In the genomic region with DNA sequence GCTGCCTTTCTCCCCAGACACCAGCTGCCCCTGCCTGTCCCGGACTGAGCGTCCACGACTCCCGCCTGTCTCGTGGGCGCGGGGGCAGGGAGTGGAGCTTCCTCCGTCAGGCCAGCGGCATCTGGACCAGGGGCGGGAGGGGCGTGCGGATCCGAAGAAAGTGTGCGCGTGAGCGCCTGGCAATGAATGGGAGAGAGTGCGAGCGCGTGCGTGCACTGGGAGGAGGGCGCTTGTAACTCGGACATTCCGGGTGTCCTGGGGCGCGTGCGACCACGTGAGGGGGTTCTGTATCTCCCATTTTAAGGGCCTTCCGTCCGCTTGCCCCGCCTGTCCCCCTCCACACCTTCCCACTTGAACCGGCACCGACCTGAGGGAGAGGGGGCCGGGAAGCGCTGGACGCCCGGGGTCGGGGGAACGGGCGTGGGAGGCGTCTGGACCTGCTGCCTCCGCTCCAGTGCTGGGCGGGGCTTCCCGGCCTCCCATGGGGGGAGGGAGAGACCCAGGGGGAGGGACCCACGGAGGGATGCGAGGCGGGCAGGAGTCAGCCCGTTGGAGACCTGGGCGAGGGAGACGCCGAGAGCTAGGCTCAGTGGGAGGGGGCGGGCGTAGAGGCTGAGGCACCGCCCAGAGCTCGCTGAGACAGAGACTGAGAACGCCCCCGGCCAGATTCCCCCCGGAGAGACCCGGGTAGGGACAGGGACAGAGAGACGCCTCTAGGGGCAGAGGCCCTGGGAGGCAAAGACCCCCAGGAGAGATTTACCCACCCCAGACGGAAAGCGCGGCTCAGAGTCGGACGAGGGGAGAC, we compare ENCODE assay signal across 8 cellular contexts. TPM values are rescaled to one million over a fixed set of nuclear protein-coding genes. Genes with fewer than 3 reads are reported as not detected.
DNase-seq lines count a peak whose midpoint lies in the region; ATAC-seq, FAIRE-seq and TF ChIP-seq lines count a peak whose summit lies in the region.

A gene with protein sequence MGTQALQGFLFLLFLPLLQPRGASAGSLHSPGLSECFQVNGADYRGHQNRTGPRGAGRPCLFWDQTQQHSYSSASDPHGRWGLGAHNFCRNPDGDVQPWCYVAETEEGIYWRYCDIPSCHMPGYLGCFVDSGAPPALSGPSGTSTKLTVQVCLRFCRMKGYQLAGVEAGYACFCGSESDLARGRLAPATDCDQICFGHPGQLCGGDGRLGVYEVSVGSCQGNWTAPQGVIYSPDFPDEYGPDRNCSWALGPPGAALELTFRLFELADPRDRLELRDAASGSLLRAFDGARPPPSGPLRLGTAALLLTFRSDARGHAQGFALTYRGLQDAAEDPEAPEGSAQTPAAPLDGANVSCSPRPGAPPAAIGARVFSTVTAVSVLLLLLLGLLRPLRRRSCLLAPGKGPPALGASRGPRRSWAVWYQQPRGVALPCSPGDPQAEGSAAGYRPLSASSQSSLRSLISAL (plus strand): TSS at position 665 of the 805 bp plus-strand sequence. CDS start 246 bp downstream, outside the sequence.

- peaks cover 6% of the 10 kb centered on the region for H3K4me1 ChIP-seq in HEK293 (ENCODE audit: control insufficient read depth, insufficient read depth, low read length)
- peaks cover 8 to 77% of the 10 kb centered on the region in 2 experiments for H3K4me1 ChIP-seq in K562 (replicated peaks in 1 of 2; ENCODE audit: control insufficient read depth in 2 of 2, insufficient read depth in 2 of 2, low read length in 2 of 2)
- peaks cover 19 to 23% of the 10 kb centered on the region in 2 donors for H3K4me1 ChIP-seq in mucosa of rectum (ENCODE audit: control insufficient read depth in 2 of 2, insufficient read depth in 2 of 2, low read length in 2 of 2)

- intact Hi-C loops in K562 (cut with micrococcal nuclease), result loop anchor here (10.0 kb wide), 1 partner anchor 61 kb away; a partner anchor contains a TSS

- H3K79me2 ChIP-seq in K562 (ENCODE audit: control insufficient read depth, insufficient read depth, low read length), result no peaks in the 10 kb centered on the region

- H3K4me3 ChIP-seq in HEK293 (ENCODE audit: low read depth, low read length) (peak within 1 kb of the TSS; percentile 37), K562 (peak within 1 kb of the TSS; percentile 53), mucosa of rectum (ENCODE audit: low read length in 2 of 2) (peak within 1 kb of the TSS; percentile 13 to 43)

- TF ChIP-seq EP300 in K562 (IDR thresholded peaks at IDR 0.05; ENCODE audit: low read length), result no peak

- in situ Hi-C loops in K562 (cut with MboI), result no loop called here

- BruUV-seq in K562 (replicated peaks; lab: Mats Ljungman, UMichigan), result TSS peak; percentile 52

- POLR2A ChIA-PET in HEK293 (lab: Yijun Ruan, JAX) (interaction anchor here (0.7 to 2.7 kb wide), 8 partner anchors 17 to 185 kb away, joined by 3 to 25 read pairs (median 4); a partner anchor contains a TSS), K562 (lab: Yijun Ruan, JAX) (interaction anchor here (0.6 to 1.3 kb wide), 6 partner anchors 8 to 24 kb away, joined by 3 to 5 read pairs (median 3); a partner anchor contains a TSS)

- H3K9ac ChIP-seq in K562 (ENCODE audit: insufficient read depth in 1 of 2, low read depth in 2 of 2, low read length in 2 of 2) (peak within 1 kb of the TSS; percentile 69 to 96), mucosa of rectum (ENCODE audit: low read depth in 1 of 2, low read length in 2 of 2) (no peak within 1 kb of the TSS)

- CTCF ChIA-PET in HEK293 (lab: Yijun Ruan, JAX) (interaction anchor here (0.5 to 2.0 kb wide), 2 partner anchors 15 to 96 kb away, joined by 4 to 9 read pairs; no protein-coding TSS in a partner anchor), K562 (lab: Yijun Ruan, JAX; ENCODE audit: low intra/inter-chr PET ratio) (interaction anchor here (0.6 kb wide), 1 partner anchor 629 kb away, joined by 3 read pairs; no protein-coding TSS in a partner anchor)

- ATAC-seq in K562, result peak; percentile 64
- no peak for ATAC-seq in GM21515 (IDR thresholded peaks at IDR 0.05; ENCODE audit: unreplicated experiment)
- no peak for ATAC-seq in GM19324 (IDR thresholded peaks at IDR 0.05; ENCODE audit: low FRiP score, unreplicated experiment)
- ATAC-seq in GM18868 (IDR thresholded peaks at IDR 0.05; ENCODE audit: unreplicated experiment), result no peak

- TF ChIP-seq POLR2A in K562 (conservative IDR thresholded peaks at IDR 0.05), result peak; percentile 83

- H3K27me3 ChIP-seq in K562 (ENCODE audit: control insufficient read depth in 2 of 2, insufficient read depth in 2 of 2, low read length in 2 of 2) (no peaks in the 10 kb centered on the region), mucosa of rectum (ENCODE audit: control insufficient read depth in 2 of 2, insufficient read depth in 2 of 2, low read length in 2 of 2) (peaks cover 35 to 45% of the 10 kb centered on the region in 2 donors)

- no peaks in the 10 kb centered on the region for H3K9me1 ChIP-seq in K562 (ENCODE audit: control insufficient read depth, insufficient read depth, low read length)

- DNase-seq in COLO668 (lab: John Stamatoyannopoulos, UW; ENCODE audit: unreplicated experiment), result peak; percentile 58
- DNase-seq in K562 (ENCODE audit: extremely low read depth in 1 of 4, low spot score in 3 of 4), result peak; percentile 86 to 93 (median 90)

- FAIRE-seq in K562 (lab: Jason Lieb, UNC), result peak; percentile 90

- TF ChIP-seq CTCF in HEK293 (tag by site-specific recombination; IDR thresholded peaks at IDR 0.05) (no peak; the same call in 1 of the 2 replicates), K562 (IDR thresholded peaks at IDR 0.05 in 2 of 3, conservative IDR thresholded peaks at IDR 0.05 in 1 of 3; ENCODE audit: insufficient read depth in 2 of 3, low read depth in 1 of 3, low read length in 3 of 3) (peak in 2 of 3 experiments; percentile 6 to 37; a peak in 3 of 6 replicates)

- H4K20me1 ChIP-seq in K562 (replicated peaks; ENCODE audit: control insufficient read depth, insufficient read depth, low read length), result no peaks in the 10 kb centered on the region

- H3K4me2 ChIP-seq in K562 (ENCODE audit: insufficient read depth, low read length), result peak within 1 kb of the TSS; percentile 71

- H3K36me3 ChIP-seq in HEK293 (ENCODE audit: control insufficient read depth in 2 of 2, insufficient read depth in 1 of 2, low read length in 2 of 2), result no peaks in the 10 kb centered on the region
- H3K36me3 ChIP-seq in K562 (ENCODE audit: control insufficient read depth, insufficient read depth, low read length), result peaks cover 3% of the 10 kb centered on the region; the same call in 1 of the 3 replicates
- no peaks in the 10 kb centered on the region for H3K36me3 ChIP-seq in mucosa of rectum (ENCODE audit: control insufficient read depth in 2 of 2, insufficient read depth in 2 of 2, low read length in 2 of 2)

- TF ChIP-seq RAD21 in K562 (CRISPR knock-in tag; conservative IDR thresholded peaks at IDR 0.05 in 1 of 2, IDR thresholded peaks at IDR 0.05 in 1 of 2), result no peak

- 0% methylated on average over 29 of the region's 64 CpGs for WGBS in K562 (ENCODE audit: insufficient coverage, low coverage, missing lambda C conversion rate)

- peak within 1 kb of the TSS; percentile 12; the same call in 1 of the 2 replicates for H3K27ac ChIP-seq in HEK293 (ENCODE audit: extremely low read depth, low read depth, low read length)
- peak within 1 kb of the TSS; percentile 83 for H3K27ac ChIP-seq in K562 (ENCODE audit: extremely low read depth, low read depth, low read length)
- H3K27ac ChIP-seq in mucosa of rectum (ENCODE audit: low read depth in 2 of 2, low read length in 2 of 2), result no peak within 1 kb of the TSS

- H3K9me3 ChIP-seq in HEK293 (ENCODE audit: control insufficient read depth, insufficient read depth, low read depth, low read length), result no peaks in the 10 kb centered on the region
- no peaks in the 10 kb centered on the region for H3K9me3 ChIP-seq in K562 (replicated peaks; ENCODE audit: control insufficient read depth, insufficient read depth, low read depth, low read length)
- H3K9me3 ChIP-seq in mucosa of rectum (ENCODE audit: control insufficient read depth in 2 of 2, low read length in 2 of 2), result no peaks in the 10 kb centered on the region

- H2AFZ ChIP-seq in K562 (ENCODE audit: low read depth, low read length), result peak within 1 kb of the TSS; percentile 87

TF ChIP-seq in HEK293, 187 proteins besides CTCF, POLR2A, EP300 and RAD21 (continues in another document):
- TF ChIP-seq EGR2 (tag by site-specific recombination; IDR thresholded peaks at IDR 0.05; ENCODE audit: low read depth), result peak; percentile 87
- TF ChIP-seq ZNF701 (tag by site-specific recombination; IDR thresholded peaks at IDR 0.05), result no peak
- TF ChIP-seq ZBTB8A (tag by site-specific recombination; IDR thresholded peaks at IDR 0.05), result peak; percentile 95

TF ChIP-seq in PFSK-1, 5 proteins besides CTCF, POLR2A, EP300 and RAD21 (continues in another document):
- 0 out of 2 replicates have a peak, but pooled peaks have one; percentile 32 for TF ChIP-seq POLR2AphosphoS5 (IDR thresholded peaks at IDR 0.05; ENCODE audit: low read depth, low read length)

TF ChIP-seq in K562, 482 proteins besides CTCF, POLR2A, EP300 and RAD21 (continues in another document):
- no peak for TF ChIP-seq ZNF232 (CRISPR knock-in tag; IDR thresholded peaks at IDR 0.05)
- TF ChIP-seq ZNF174 (CRISPR knock-in tag; IDR thresholded peaks at IDR 0.05), result no peak
- TF ChIP-seq, protein P1, sequence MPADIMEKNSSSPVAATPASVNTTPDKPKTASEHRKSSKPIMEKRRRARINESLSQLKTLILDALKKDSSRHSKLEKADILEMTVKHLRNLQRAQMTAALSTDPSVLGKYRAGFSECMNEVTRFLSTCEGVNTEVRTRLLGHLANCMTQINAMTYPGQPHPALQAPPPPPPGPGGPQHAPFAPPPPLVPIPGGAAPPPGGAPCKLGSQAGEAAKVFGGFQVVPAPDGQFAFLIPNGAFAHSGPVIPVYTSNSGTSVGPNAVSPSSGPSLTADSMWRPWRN (IDR thresholded peaks at IDR 0.05; ENCODE audit: low read depth), result peak; percentile 89

RNA-seq across cellular contexts. Expression of the gene that starts here (rescaled TPM):
- 1.8 TPM for polyA plus RNA-seq in PFSK-1 (2012; ENCODE audit: insufficient read length, low read depth)
- total RNA-seq in K562 (2011; cell fraction: chromatin; rRNA removed; ENCODE audit: low replicate concordance), result 1.7 and 9.3 TPM in 2 replicates
- 17.9 and 19.0 TPM in 2 replicates for total RNA-seq in K562 (2011; cell fraction: nucleolus; rRNA removed)
- total RNA-seq in K562 (2011; cell fraction: nucleoplasm; rRNA removed), result 5.8 and 6.7 TPM in 2 replicates
- total RNA-seq in K562 (2014; rRNA removed) (7.7 and 8.6 TPM in 2 replicates), K562 (2014; rRNA removed; fragmentation: Illumina TruSeq; extraction: Trizol) (0.67 and 0.84 TPM in 2 replicates), K562 (2015; rRNA removed; fragmentation: Illumina TruSeq; extraction: Trizol) (1.5 and 2.0 TPM in 2 replicates), K562 (2021) (7.6 and 8.2 TPM in 2 replicates)
- polyA plus RNA-seq in K562 (2011; rRNA removed) (1.4 and 3.1 TPM in 2 replicates), K562 (2014; fragmentation: Illumina TruSeq; extraction: Trizol) (0.25 and 1.5 TPM in 2 replicates), K562 (2014; fragmentation: Nextera tagmentation; extraction: Ambion mirVana) (under 1 TPM in 1 of 2 experiments, not detected in 1; 0.04 TPM), K562 (2014; rRNA removed) (7.1 and 7.5 TPM in 2 replicates)
- 3.1 and 10.2 TPM in 2 replicates for polyA plus RNA-seq in K562 (2011; cell fraction: cytosol; rRNA removed)
- polyA plus RNA-seq in K562 (2011; cell fraction: nucleus; rRNA removed), result 14.7 and 20.3 TPM in 2 replicates
- polyA plus RNA-seq in K562 (2012), result 1.2 and 3.0 TPM in 2 replicates
- polyA minus RNA-seq in K562 (2011; rRNA and poly(A)+ RNA removed), result 0.21 and 0.30 TPM in 2 replicates
- polyA minus RNA-seq in K562 (2011; cell fraction: cytosol; rRNA and poly(A)+ RNA removed), result 2.8 and 2.9 TPM in 2 replicates
- 2.4 and 2.9 TPM in 2 replicates for polyA minus RNA-seq in K562 (2011; cell fraction: nucleus; rRNA and poly(A)+ RNA removed)

Comparison
In these comparisons a context has a peak if more than half of its experiments do, and no peak if none do; other contexts are left out.
1. H3K27ac ChIP-seq: peak in HEK293 (single experiment) and K562 (single experiment); none in mucosa of rectum (0 of 2).
2. H3K9ac ChIP-seq: peak in K562 (2 of 2); none in mucosa of rectum (0 of 2).
3. Peak in every context shown above with its lines, with median percentiles within 50 percentile points of each other: H3K4me3 ChIP-seq.